ENCODE assay signal across 29 cellular contexts in the genomic region with DNA sequence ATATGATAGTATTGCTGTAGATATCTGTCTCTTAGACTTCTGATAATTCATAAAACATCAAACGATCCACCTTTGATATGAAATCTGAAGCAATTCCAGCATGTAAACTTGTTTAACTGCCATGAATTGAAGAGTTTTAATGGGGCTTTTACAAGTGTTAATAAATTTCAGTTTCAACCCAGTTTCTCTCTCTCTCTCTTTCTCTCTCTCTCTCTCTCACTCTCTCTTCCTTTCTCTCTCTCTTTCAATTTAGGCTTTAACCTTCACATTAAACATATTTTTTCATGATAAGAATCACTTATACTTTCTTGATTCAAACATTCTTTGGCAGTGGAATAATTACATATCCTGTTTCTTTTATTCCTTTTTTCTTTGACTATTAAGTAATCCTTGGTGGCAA.
"Had no signal": no experiment of that assay in that cellular context is flagged by ENCODE, and none has a peak within 500 bp of the region (broad histone marks: within the 10 kb centered on the region; RNA-seq: fewer than 3 reads in every experiment).

No MANE protein-coding gene starts in this region.

- H3K9me3 Mint-ChIP-seq: dendritic cell treated with granulocyte-macrophage colony-stimulating factor and Interleukin-4, amounts not matched to agents 40 ng/mL and 50 ng/mL, for 4 days; effector memory CD8-positive, alpha-beta T cell; endodermal cell had no signal

- DNase-seq: colonic mucosa; cortex of kidney; dermis blood vessel endothelial cell; dorsolateral prefrontal cortex; effector CD4-positive, alpha-beta T cell; effector CD8-positive, alpha-beta T cell; effector memory CD4-positive, alpha-beta T cell; effector memory CD8-positive, alpha-beta T cell; endodermal cell; erythroblast; esophagus squamous epithelium; foreskin fibroblast; foreskin keratinocyte; foreskin melanocyte; gastrocnemius medialis; glutamatergic neuron; head of caudate nucleus; heart left ventricle; heart right ventricle had no signal

- FAIRE-seq: colon, endometrium, endothelial cell of umbilical vein, frontal cortex had no signal

- H3K4me1 ChIP-seq: colonic mucosa, esophagus muscularis mucosa, esophagus squamous epithelium, foreskin keratinocyte, gastrocnemius medialis, gastroesophageal sphincter, heart left ventricle, heart right ventricle had no signal

- H3K27me3 ChIP-seq: colonic mucosa, esophagus muscularis mucosa, esophagus squamous epithelium, foreskin keratinocyte, gastrocnemius medialis, gastroesophageal sphincter, heart left ventricle, heart right ventricle had no signal

- H3K36me3 ChIP-seq: colonic mucosa, esophagus muscularis mucosa, esophagus squamous epithelium, gastrocnemius medialis, gastroesophageal sphincter, heart left ventricle, heart right ventricle had no signal

- H3K27ac ChIP-seq: colonic mucosa, coronary artery, dorsolateral prefrontal cortex, epithelial cell of prostate, esophagus muscularis mucosa, esophagus squamous epithelium, foreskin keratinocyte, gastrocnemius medialis, gastroesophageal sphincter, heart left ventricle, heart right ventricle had no signal

- H3K27ac Mint-ChIP-seq: dendritic cell treated with granulocyte-macrophage colony-stimulating factor and Interleukin-4, amounts not matched to agents 40 ng/mL and 50 ng/mL, for 4 days; effector memory CD8-positive, alpha-beta T cell; endodermal cell had no signal

- H3K9me3 ChIP-seq: colonic mucosa, esophagus muscularis mucosa, esophagus squamous epithelium, gastrocnemius medialis, gastroesophageal sphincter, heart left ventricle, heart right ventricle had no signal

- H3K4me3 Mint-ChIP-seq: dendritic cell treated with granulocyte-macrophage colony-stimulating factor and Interleukin-4, amounts not matched to agents 40 ng/mL and 50 ng/mL, for 4 days; effector memory CD8-positive, alpha-beta T cell; endodermal cell had no signal

- H3K4me3 ChIP-seq: colonic mucosa, coronary artery, dorsolateral prefrontal cortex, esophagus muscularis mucosa, esophagus squamous epithelium, gastrocnemius medialis, gastroesophageal sphincter, heart left ventricle, heart right ventricle had no signal

- H3K27me3 Mint-ChIP-seq: dendritic cell treated with granulocyte-macrophage colony-stimulating factor and Interleukin-4, amounts not matched to agents 40 ng/mL and 50 ng/mL, for 4 days had no signal

- ATAC-seq: effector memory CD8-positive, alpha-beta T cell; esophagus mucosa; foreskin keratinocyte; gastrocnemius medialis; gastroesophageal sphincter; heart left ventricle; heart right ventricle had no signal
